ENCODE assay signal across 35 cellular contexts in the genomic region with DNA sequence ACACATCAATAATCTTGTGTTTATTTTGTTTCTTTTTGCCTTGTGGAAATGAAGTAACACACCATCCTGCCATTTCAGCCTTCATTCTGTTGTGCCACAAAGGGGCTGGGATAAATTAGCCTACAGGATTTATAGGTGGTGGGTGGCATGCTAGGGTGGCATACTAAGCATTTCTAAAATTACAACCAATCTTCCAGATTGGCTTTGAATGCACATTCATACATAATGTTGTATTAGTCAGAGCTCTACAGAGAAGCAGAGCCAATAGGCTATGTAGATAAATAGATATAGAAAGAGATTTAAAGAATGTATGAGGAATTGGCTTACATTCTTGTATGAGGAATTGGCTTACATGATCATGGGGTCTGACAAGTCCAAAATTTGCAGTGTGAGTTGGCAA. TPM values are rescaled to one million over a fixed set of nuclear protein-coding genes. Genes with fewer than 3 reads are reported as not detected.
DNase-seq lines count a peak whose midpoint lies in the region; TF ChIP-seq lines count a peak whose summit lies in the region.
"Had no signal": no experiment of that assay in that cellular context is flagged by ENCODE, and none has a peak within 500 bp of the region (broad histone marks: within the 10 kb centered on the region; RNA-seq: fewer than 3 reads in every experiment).

No MANE protein-coding gene starts in this region.

- TF ChIP-seq POLR2A in prostate gland (IDR thresholded peaks at IDR 0.05): no peak

- H3K4me3 ChIP-seq in prostate gland: no peak overlapping the region
- H3K4me3 ChIP-seq: breast epithelium, GM23338, K562, left ventricle myocardium inferior, Peyer's patch, right lobe of liver, stomach, thyroid gland, vagina had no signal

- DNase-seq in AG08395 (ENCODE audit: low spot score): peak; percentile 20
- peak; percentile 67 for DNase-seq in HFFc6
- DNase-seq in amniotic epithelial cell (ENCODE audit: low read depth): peak; percentile 46
- DNase-seq in middle frontal gyrus (ENCODE audit: extremely low spot score, low spot score): peak; percentile 27
- no peak for DNase-seq in NCI-H2029 treated with DMSO at 0.1 percent for 48 hours (lab: John Stamatoyannopoulos, UW)
- DNase-seq in OCI-M2 (lab: John Stamatoyannopoulos, UW; ENCODE audit: unreplicated experiment): no peak
- no peak for DNase-seq in prostate gland (ENCODE audit: low spot score)
- DNase-seq in NCI-H526 treated with DMSO at 0.1 percent for 48 hours (lab: John Stamatoyannopoulos, UW): no peak
- DNase-seq: activated CD4-positive, alpha-beta T cell treated with anti-CD3 and anti-CD28 coated beads for 36 hours; activated CD8-positive, alpha-beta T cell treated with anti-CD3 and anti-CD28 coated beads for 36 hours; activated naive CD4-positive, alpha-beta T cell treated with anti-CD3 and anti-CD28 coated beads, Interleukin-2, amount 50 U/mL, for 16 hours; C1 segment of cervical spinal cord; COR-L47; DMS53; effector CD4-positive, alpha-beta T cell; GF-D8; left ventricle myocardium inferior; mesendoderm; NCI-H1105 treated with DMSO at 0.1 percent for 48 hours; NCI-H1930; NCI-H524 treated with DMSO at 0.1 percent for 48 hours; NK-92 treated with Interleukin-12 subunit alpha and Interleukin-12 subunit beta, amount 100 ng/mL, for 24 hours; Peyer's patch; posterior cingulate gyrus; right lobe of liver; SHP77 treated with DMSO at 0.1 percent for 48 hours; stimulated activated CD4-positive, alpha-beta T cell treated with anti-CD3 and anti-CD28 coated beads, Interleukin-12 subunit alpha, Interleukin-12 subunit beta, amount 100 ng/mL, for 4 hours; stimulated activated CD4-positive, alpha-beta T cell treated with anti-CD3 and anti-CD28 coated beads, Interleukin-2, amount 100 ng/mL, for 48 hours; stomach; thyroid gland had no signal

- peaks cover 2% of the 10 kb centered on the region for H3K27me3 Mint-ChIP-seq in HFFc6 (ENCODE audit: insufficient read depth)
- H3K27me3 Mint-ChIP-seq: activated CD4-positive, alpha-beta T cell treated with anti-CD3 and anti-CD28 coated beads for 36 hours had no signal

- no peaks in the 10 kb centered on the region for H3K36me3 ChIP-seq in prostate gland
- H3K36me3 ChIP-seq: breast epithelium, left ventricle myocardium inferior, Peyer's patch, right lobe of liver, stomach, thyroid gland, vagina had no signal

- no peaks in the 10 kb centered on the region for H3K4me1 ChIP-seq in prostate gland (replicated peaks)
- H3K4me1 ChIP-seq: breast epithelium, left ventricle myocardium inferior, Peyer's patch, stomach, thyroid gland, vagina had no signal

- H3K4me3 Mint-ChIP-seq in HFFc6: no peak overlapping the region
- H3K4me3 Mint-ChIP-seq: activated CD4-positive, alpha-beta T cell treated with anti-CD3 and anti-CD28 coated beads for 36 hours; activated CD8-positive, alpha-beta T cell treated with anti-CD3 and anti-CD28 coated beads for 36 hours; GM23338 had no signal

- peaks cover 56% of the 10 kb centered on the region for H3K4me1 Mint-ChIP-seq in HFFc6 (ENCODE audit: low read depth)
- H3K4me1 Mint-ChIP-seq: activated CD4-positive, alpha-beta T cell treated with anti-CD3 and anti-CD28 coated beads for 36 hours; GM23338 had no signal

- TF ChIP-seq CTCF in HFFc6 (IDR thresholded peaks at IDR 0.05) (no peak), prostate gland (IDR thresholded peaks at IDR 0.05) (no peak)

- intact Hi-C loops in prostate gland (cut with DNase I): no loop called here

- peak overlapping the region; percentile 70 for H3K27ac Mint-ChIP-seq in HFFc6
- H3K27ac Mint-ChIP-seq: activated CD4-positive, alpha-beta T cell treated with anti-CD3 and anti-CD28 coated beads for 36 hours; activated CD8-positive, alpha-beta T cell treated with anti-CD3 and anti-CD28 coated beads for 36 hours; GM23338 had no signal

- no peak overlapping the region for H3K27ac ChIP-seq in prostate gland
- H3K27ac ChIP-seq: breast epithelium, left ventricle myocardium inferior, Peyer's patch, right lobe of liver, stomach, thyroid gland, vagina, VCaP had no signal

- no peaks in the 10 kb centered on the region for H3K9me3 ChIP-seq in prostate gland
- H3K9me3 ChIP-seq: Peyer's patch, right lobe of liver, stomach, thyroid gland, vagina had no signal

- H3K9me3 Mint-ChIP-seq in HFFc6: peaks cover 3% of the 10 kb centered on the region; the same call in 1 of the 2 replicates
- H3K9me3 Mint-ChIP-seq: activated CD8-positive, alpha-beta T cell treated with anti-CD3 and anti-CD28 coated beads for 36 hours had no signal

- H3K27me3 ChIP-seq in prostate gland (replicated peaks; ENCODE audit: insufficient read depth): no peaks in the 10 kb centered on the region
- H3K27me3 ChIP-seq: breast epithelium, Peyer's patch, right lobe of liver, stomach, thyroid gland, vagina had no signal

- H3K36me3 Mint-ChIP-seq in HFFc6 (ENCODE audit: low read depth): no peaks in the 10 kb centered on the region; the same call in none of the 2 replicates

RNA-seq across cellular contexts. Expression of gene TXNRD1, which starts 25.4 kb away (rescaled TPM):
- total RNA-seq in HFFc6 (2021; fragmentation: NEBNext Ultra II Directional; extraction: Animal tissue kit (Norgen Biotek cat#: 25700)): 100 to 1,000 TPM; 468 to 851 (median 784) TPM
- total RNA-seq in prostate gland: 100 to 1,000 TPM in 1 of 2 donors, 10 to 100 TPM in 1; 87.6 to 115 TPM

RNA-seq across cellular contexts. Expression of gene NFYB, which starts 52.1 kb away (rescaled TPM):
- 10 to 100 TPM; 20.0 to 33.3 (median 27.0) TPM for total RNA-seq in HFFc6 (2021; fragmentation: NEBNext Ultra II Directional; extraction: Animal tissue kit (Norgen Biotek cat#: 25700))
- 10 to 100 TPM; 37.9 to 41.1 TPM for total RNA-seq in prostate gland

Comparison
In these comparisons a context has a peak if more than half of its experiments do, and no peak if none do; other contexts are left out.
1. DNase-seq: peak in AG08395 (single experiment), HFFc6 (single experiment), amniotic epithelial cell (single experiment) and middle frontal gyrus (single experiment); none in NCI-H2029 treated with DMSO at 0.1 percent for 48 hours (single experiment), OCI-M2 (single experiment), prostate gland (single experiment) and NCI-H526 treated with DMSO at 0.1 percent for 48 hours (single experiment).
2. RNA of gene TXNRD1, which starts 25.4 kb away (total RNA-seq): 468 to 851 TPM in HFFc6; 87.6 to 115 TPM in prostate gland; every median in the first group is over 4 times any median in the second.